1 cellular context compared by ENCODE assay signal in genomic region chr1:179295356-179295755, GRCh38.
TF ChIP-seq lines count a peak whose summit lies in the region.

No MANE protein-coding gene starts in this region.

TF ChIP-seq in GM23338, 12 proteins besides CTCF, POLR2A, EP300 and RAD21 (continued from another document):
- TF ChIP-seq, protein P1, sequence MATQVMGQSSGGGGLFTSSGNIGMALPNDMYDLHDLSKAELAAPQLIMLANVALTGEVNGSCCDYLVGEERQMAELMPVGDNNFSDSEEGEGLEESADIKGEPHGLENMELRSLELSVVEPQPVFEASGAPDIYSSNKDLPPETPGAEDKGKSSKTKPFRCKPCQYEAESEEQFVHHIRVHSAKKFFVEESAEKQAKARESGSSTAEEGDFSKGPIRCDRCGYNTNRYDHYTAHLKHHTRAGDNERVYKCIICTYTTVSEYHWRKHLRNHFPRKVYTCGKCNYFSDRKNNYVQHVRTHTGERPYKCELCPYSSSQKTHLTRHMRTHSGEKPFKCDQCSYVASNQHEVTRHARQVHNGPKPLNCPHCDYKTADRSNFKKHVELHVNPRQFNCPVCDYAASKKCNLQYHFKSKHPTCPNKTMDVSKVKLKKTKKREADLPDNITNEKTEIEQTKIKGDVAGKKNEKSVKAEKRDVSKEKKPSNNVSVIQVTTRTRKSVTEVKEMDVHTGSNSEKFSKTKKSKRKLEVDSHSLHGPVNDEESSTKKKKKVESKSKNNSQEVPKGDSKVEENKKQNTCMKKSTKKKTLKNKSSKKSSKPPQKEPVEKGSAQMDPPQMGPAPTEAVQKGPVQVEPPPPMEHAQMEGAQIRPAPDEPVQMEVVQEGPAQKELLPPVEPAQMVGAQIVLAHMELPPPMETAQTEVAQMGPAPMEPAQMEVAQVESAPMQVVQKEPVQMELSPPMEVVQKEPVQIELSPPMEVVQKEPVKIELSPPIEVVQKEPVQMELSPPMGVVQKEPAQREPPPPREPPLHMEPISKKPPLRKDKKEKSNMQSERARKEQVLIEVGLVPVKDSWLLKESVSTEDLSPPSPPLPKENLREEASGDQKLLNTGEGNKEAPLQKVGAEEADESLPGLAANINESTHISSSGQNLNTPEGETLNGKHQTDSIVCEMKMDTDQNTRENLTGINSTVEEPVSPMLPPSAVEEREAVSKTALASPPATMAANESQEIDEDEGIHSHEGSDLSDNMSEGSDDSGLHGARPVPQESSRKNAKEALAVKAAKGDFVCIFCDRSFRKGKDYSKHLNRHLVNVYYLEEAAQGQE (IDR thresholded peaks at IDR 0.05; ENCODE audit: unreplicated experiment), result no peak
- TF ChIP-seq JUNB (IDR thresholded peaks at IDR 0.05; ENCODE audit: unreplicated experiment) (no peak), CREB1 (CRISPR knock-in tag; IDR thresholded peaks at IDR 0.05; ENCODE audit: low read depth) (no peak), EZH2phosphoT487 (IDR thresholded peaks at IDR 0.05; ENCODE audit: unreplicated experiment) (no peak), POLR2AphosphoS5 (IDR thresholded peaks at IDR 0.05; ENCODE audit: low read depth) (no peak), ZNF331 (CRISPR knock-in tag; IDR thresholded peaks at IDR 0.05; ENCODE audit: low read depth) (no peak), STAT1 (IDR thresholded peaks at IDR 0.05; ENCODE audit: unreplicated experiment) (no peak)
